Comparison of ENCODE assay signal across 8 cellular contexts in the genomic region with DNA sequence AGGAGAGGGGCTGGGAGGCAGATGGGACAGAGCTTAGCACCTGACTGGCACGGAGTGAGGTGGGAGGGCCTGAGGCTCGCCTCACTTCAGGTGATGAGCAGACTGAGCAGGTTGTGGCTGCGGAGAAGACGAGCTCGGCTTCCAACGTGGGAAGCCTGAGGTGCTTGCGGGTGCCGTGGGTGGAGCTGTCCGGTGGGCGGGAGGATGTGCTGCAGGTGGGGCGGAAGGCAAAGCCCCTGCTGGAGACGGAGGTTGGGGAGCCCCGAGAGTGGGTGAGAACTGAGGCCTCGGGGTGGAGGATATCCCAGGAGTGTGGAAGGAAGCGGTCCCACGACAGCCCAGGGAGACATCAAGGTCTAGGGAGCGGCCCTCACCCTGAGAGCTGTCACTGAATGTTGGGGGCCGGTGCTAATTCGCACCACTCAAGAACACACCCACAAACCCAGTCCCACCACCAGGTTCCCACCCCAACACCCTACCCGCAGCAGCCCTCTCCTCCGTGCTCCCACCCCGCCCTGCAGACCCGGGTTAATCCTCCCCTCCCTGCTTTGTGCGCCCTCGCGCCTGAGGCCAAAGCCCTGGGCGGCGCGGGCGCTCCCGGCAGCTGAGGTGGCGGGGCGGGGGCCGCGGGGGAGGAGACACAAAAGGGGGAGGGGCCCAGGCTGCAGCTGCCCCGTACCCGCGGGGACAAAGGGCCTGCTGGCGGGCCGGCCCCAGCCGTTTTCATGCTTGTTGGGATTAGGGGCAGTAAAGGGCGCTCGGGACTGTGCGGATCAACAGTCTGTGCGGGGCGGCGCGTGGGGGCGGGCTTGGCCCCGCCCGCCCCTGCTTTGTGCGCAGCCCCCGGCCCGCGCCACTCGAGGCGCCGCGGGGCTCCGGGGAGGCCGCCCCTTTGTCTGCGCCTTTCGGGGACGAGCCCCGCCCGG. TPM values are rescaled to one million over a fixed set of nuclear protein-coding genes. Genes with fewer than 3 reads are reported as not detected.
A peak's percentile ranks its signal among the peaks of the same experiment; 100 is the strongest.
DNase-seq lines count a peak whose midpoint lies in the region; ATAC-seq, FAIRE-seq and TF ChIP-seq lines count a peak whose summit lies in the region.

No MANE protein-coding gene starts in this region.

- no peak for FAIRE-seq in A549 (lab: Jason Lieb, UNC)

- H3K4me1 Mint-ChIP-seq in brain (peaks cover 29% of the 10 kb centered on the region), immature natural killer cell (peaks cover 28 to 30% of the 10 kb centered on the region in 2 donors)

- no peak for TF ChIP-seq EP300 in A549 (IDR thresholded peaks at IDR 0.05)

- H3K27me3 Mint-ChIP-seq in brain (peaks cover 23% of the 10 kb centered on the region), immature natural killer cell (ENCODE audit: low read depth in 3 of 3) (peaks cover 2 to 14% (median 10%) of the 10 kb centered on the region in 3 donors)

- no peaks in the 10 kb centered on the region for H3K27me3 ChIP-seq in HAP-1 (ENCODE audit: low read depth)

- in situ Hi-C loops in HAP-1 (cut with MboI; ENCODE audit: low sequenced_read_pairs): no loop called here

- peak overlapping the region; percentile 52 to 78 for H3K27ac ChIP-seq in A549

- ATAC-seq in A549 (peak; percentile 28 to 44; a peak in 3 of 6 replicates), HG02938 (IDR thresholded peaks at IDR 0.05; ENCODE audit: unreplicated experiment) (no peak), GM19455 (IDR thresholded peaks at IDR 0.05; ENCODE audit: unreplicated experiment) (no peak)

- TF ChIP-seq RAD21 in A549 (conservative IDR thresholded peaks at IDR 0.05 in 1 of 2, IDR thresholded peaks at IDR 0.05 in 1 of 2): no peak

- no peak for DNase-seq in A549 (ENCODE audit: low read depth in 1 of 2, low spot score in 1 of 2)
- peak; percentile 77 to 93 for DNase-seq in HAP-1 (ENCODE audit: low spot score in 2 of 2)
- peak; percentile 33 for DNase-seq in SHP77 treated with DMSO at 0.1 percent for 48 hours (lab: John Stamatoyannopoulos, UW)
- DNase-seq in immature natural killer cell: peak; percentile 42 to 54 (median 49)
- DNase-seq in stimulated activated CD4-positive, alpha-beta T cell treated with anti-CD3 and anti-CD28 coated beads, Interleukin-4, amount 100 ng/mL, for 1 hour: peak; percentile 40

- H3K36me3 Mint-ChIP-seq in brain (no peaks in the 10 kb centered on the region), immature natural killer cell (no peaks in the 10 kb centered on the region)

- H3K4me3 Mint-ChIP-seq in brain (peak overlapping the region; percentile 70 to 87 (median 80)), immature natural killer cell (peak overlapping the region; percentile 79 to 94 (median 87))

- H3K4me2 ChIP-seq in A549: peak overlapping the region; percentile 85

- H3K9me3 Mint-ChIP-seq in brain (peaks cover 0 to 6% (median 0%) of the 10 kb centered on the region in 5 experiments), immature natural killer cell (peaks cover 0 to 2% (median 0%) of the 10 kb centered on the region in 6 donors)

- no peaks in the 10 kb centered on the region for H3K9me3 ChIP-seq in A549
- H3K9me3 ChIP-seq in HAP-1: no peaks in the 10 kb centered on the region

- H3K4me1 ChIP-seq in A549 (no peaks in the 10 kb centered on the region), HAP-1 (peaks cover 16% of the 10 kb centered on the region)

- H3K27ac Mint-ChIP-seq in brain (peak overlapping the region in 4 of 5 experiments; percentile 57 to 85 (median 78)), immature natural killer cell (peak overlapping the region in 5 of 6 donors; percentile 51 to 83 (median 75))

- POLR2A ChIA-PET in A549 (lab: Yijun Ruan, JAX): no interaction called here

- no peak for TF ChIP-seq POLR2A in A549 (IDR thresholded peaks at IDR 0.05; ENCODE audit: low read length)

- CTCF ChIA-PET in A549 (lab: Yijun Ruan, JAX): interaction anchor here (0.8 to 9.5 kb wide), 3 partner anchors 8 to 19 kb away, joined by 3 to 53 read pairs (median 5); no protein-coding TSS in a partner anchor

- H3K36me3 ChIP-seq in HAP-1 (replicated peaks): no peaks in the 10 kb centered on the region

- TF ChIP-seq CTCF in A549 (IDR thresholded peaks at IDR 0.05) (no peak), brain (conservative IDR thresholded peaks at IDR 0.05) (no peak)

- H3K4me3 ChIP-seq in A549: peak overlapping the region; percentile 47
- peak overlapping the region; percentile 33; the same call in 1 of the 2 replicates for H3K4me3 ChIP-seq in HAP-1

- WGBS in A549 (ENCODE audit: missing lambda C conversion rate): 87% methylated on average over 16 of the region's 66 CpGs

TF ChIP-seq in A549, 52 proteins besides CTCF, POLR2A, EP300 and RAD21:
- TF ChIP-seq FOSB (CRISPR knock-in tag; IDR thresholded peaks at IDR 0.05): no peak
- TF ChIP-seq, protein P1, sequence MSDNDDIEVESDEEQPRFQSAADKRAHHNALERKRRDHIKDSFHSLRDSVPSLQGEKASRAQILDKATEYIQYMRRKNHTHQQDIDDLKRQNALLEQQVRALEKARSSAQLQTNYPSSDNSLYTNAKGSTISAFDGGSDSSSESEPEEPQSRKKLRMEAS (IDR thresholded peaks at IDR 0.05): 0 out of 2 replicates have a peak, but pooled peaks have one; percentile 23

RNA-seq across cellular contexts. Expression of a gene that starts 11.2 kb away (rescaled TPM):
- polyA plus RNA-seq in A549 (2011; rRNA removed) (12.0 and 12.1 TPM in 2 replicates), A549 (2017; fragmentation: RNase III; extraction: RNeasy Plus Mini Kit Qiagen cat#74134 plus additional on column Dnase treatment) (14.7 to 18.0 TPM (median 17.7 TPM) in 3 replicates), brain (ENCODE audit: insufficient read depth, low read depth, low replicate concordance) (25.5 TPM), immature natural killer cell (10 to 100 TPM; 15.7 to 37.3 (median 32.3) TPM)
- polyA plus RNA-seq in A549 (2012; cell fraction: cytosol; rRNA removed): 7.8 and 9.2 TPM in 2 replicates
- polyA plus RNA-seq in A549 (2012; cell fraction: nucleus; rRNA removed): 11.4 and 17.3 TPM in 2 replicates
- polyA minus RNA-seq in A549 (2011; rRNA and poly(A)+ RNA removed): 11.4 and 11.6 TPM in 2 replicates

Comparison
In these comparisons a context has a peak if more than half of its experiments do, and no peak if none do; other contexts are left out.
1. ATAC-seq: peak in A549 (2 of 2); none in HG02938 (single experiment) and GM19455 (single experiment).
2. DNase-seq: peak in HAP-1 (2 of 2), SHP77 treated with DMSO at 0.1 percent for 48 hours (single experiment), immature natural killer cell (3 of 3) and stimulated activated CD4-positive, alpha-beta T cell treated with anti-CD3 and anti-CD28 coated beads, Interleukin-4, amount 100 ng/mL, for 1 hour (single experiment); none in A549 (0 of 2).